1 cellular context compared by ENCODE assay signal in genomic region chr10:3095373-3096139, GRCh38.
TF ChIP-seq lines count a peak whose summit lies in the region.

No MANE protein-coding gene starts in this region.

TF ChIP-seq in HepG2, 621 proteins besides CTCF, POLR2A, EP300 and RAD21 (continued from another document and continues in another):
- 0 out of 2 replicates have a peak, but pooled peaks have one; percentile 29 for TF ChIP-seq NCOR1 (IDR thresholded peaks at IDR 0.05; ENCODE audit: borderline replicate concordance, low read length)
- no peak for TF ChIP-seq CC2D1A (CRISPR knock-in tag; IDR thresholded peaks at IDR 0.05)
- TF ChIP-seq HMG20B (CRISPR knock-in tag; conservative IDR thresholded peaks at IDR 0.05) = no peak
- no peak for TF ChIP-seq ZNF205 (CRISPR knock-in tag; IDR thresholded peaks at IDR 0.05)
- no peak for TF ChIP-seq RORA (CRISPR knock-in tag; IDR thresholded peaks at IDR 0.05)
- TF ChIP-seq ZBTB21 (CRISPR knock-in tag; IDR thresholded peaks at IDR 0.05) = 0 out of 2 replicates have a peak, but pooled peaks have one; percentile 15
- TF ChIP-seq ATF3 (CRISPR knock-in tag; IDR thresholded peaks at IDR 0.05) = no peak
- TF ChIP-seq ZFAT (CRISPR knock-in tag; conservative IDR thresholded peaks at IDR 0.05) = no peak
- TF ChIP-seq RERE (CRISPR knock-in tag; IDR thresholded peaks at IDR 0.05; ENCODE audit: low read depth) = no peak
- no peak for TF ChIP-seq FOXP4 (CRISPR knock-in tag; IDR thresholded peaks at IDR 0.05)
- TF ChIP-seq TAF1 (CRISPR knock-in tag; IDR thresholded peaks at IDR 0.05) = no peak
- TF ChIP-seq ZNF598 (CRISPR knock-in tag; IDR thresholded peaks at IDR 0.05; ENCODE audit: borderline replicate concordance) = no peak
- no peak for TF ChIP-seq GMEB1 (CRISPR knock-in tag; IDR thresholded peaks at IDR 0.05; ENCODE audit: borderline replicate concordance)
- no peak for TF ChIP-seq ZNF253 (CRISPR knock-in tag; IDR thresholded peaks at IDR 0.05; ENCODE audit: borderline replicate concordance)
- TF ChIP-seq IKZF1 (IDR thresholded peaks at IDR 0.05) = no peak
- no peak for TF ChIP-seq STAT6 (CRISPR knock-in tag; IDR thresholded peaks at IDR 0.05; ENCODE audit: borderline replicate concordance)
- no peak for TF ChIP-seq TBX3 (IDR thresholded peaks at IDR 0.05; ENCODE audit: borderline replicate concordance)
- no peak; a peak in 1 of 4 replicates for TF ChIP-seq MAFK (conservative IDR thresholded peaks at IDR 0.05 in 1 of 2, IDR thresholded peaks at IDR 0.05 in 1 of 2; ENCODE audit: low read length in 2 of 2)
- TF ChIP-seq NPAS2 (CRISPR knock-in tag; IDR thresholded peaks at IDR 0.05; ENCODE audit: borderline replicate concordance) = no peak
- no peak for TF ChIP-seq CHD2 (IDR thresholded peaks at IDR 0.05; ENCODE audit: low read depth, low read length)
- no peak for TF ChIP-seq NCOA1 (CRISPR knock-in tag; IDR thresholded peaks at IDR 0.05)
- TF ChIP-seq SMAD1 (CRISPR knock-in tag; IDR thresholded peaks at IDR 0.05; ENCODE audit: borderline replicate concordance, low read depth) = no peak
- TF ChIP-seq XRCC5 (optimal IDR thresholded peaks at IDR 0.05; ENCODE audit: low read length) = no peak
- no peak for TF ChIP-seq POLR2AphosphoS2 (IDR thresholded peaks at IDR 0.05; ENCODE audit: low read depth, low read length)
- no peak for TF ChIP-seq AKNA (CRISPR knock-in tag; IDR thresholded peaks at IDR 0.05; ENCODE audit: borderline replicate concordance)
- no peak for TF ChIP-seq NFRKB (IDR thresholded peaks at IDR 0.05)
- no peak for TF ChIP-seq ZMAT3 (CRISPR knock-in tag; conservative IDR thresholded peaks at IDR 0.05)
- no peak for TF ChIP-seq SP140L (CRISPR knock-in tag; IDR thresholded peaks at IDR 0.05; ENCODE audit: borderline replicate concordance)
- TF ChIP-seq JARID2 (CRISPR knock-in tag; IDR thresholded peaks at IDR 0.05; ENCODE audit: insufficient replicate concordance) = no peak
- TF ChIP-seq JUN (CRISPR knock-in tag; IDR thresholded peaks at IDR 0.05) = 0 out of 2 replicates have a peak, but pooled peaks have one; percentile 60
- no peak for TF ChIP-seq GABPB1 (CRISPR knock-in tag; IDR thresholded peaks at IDR 0.05)
- peak; percentile 74 for TF ChIP-seq NFE2L2 (IDR thresholded peaks at IDR 0.05; ENCODE audit: low read length)
- no peak for TF ChIP-seq TRIM22 (IDR thresholded peaks at IDR 0.05)
- no peak for TF ChIP-seq ZSCAN9 (CRISPR knock-in tag; IDR thresholded peaks at IDR 0.05; ENCODE audit: borderline replicate concordance)
- TF ChIP-seq FOXA1 (IDR thresholded peaks at IDR 0.05) = no peak
- TF ChIP-seq FOXA1 (CRISPR knock-in tag; IDR thresholded peaks at IDR 0.05) = peak; percentile 71
- TF ChIP-seq BCL6 (CRISPR knock-in tag; IDR thresholded peaks at IDR 0.05) = peak; percentile 66
- no peak for TF ChIP-seq SRF (IDR thresholded peaks at IDR 0.05; ENCODE audit: low read depth, low read length)
- no peak for TF ChIP-seq ZNF558 (CRISPR knock-in tag; IDR thresholded peaks at IDR 0.05; ENCODE audit: borderline replicate concordance)
- no peak for TF ChIP-seq RFXAP (CRISPR knock-in tag; IDR thresholded peaks at IDR 0.05; ENCODE audit: borderline replicate concordance)
- TF ChIP-seq HBP1 (CRISPR knock-in tag; IDR thresholded peaks at IDR 0.05; ENCODE audit: low read depth) = no peak
- no peak for TF ChIP-seq ARHGAP35 (CRISPR knock-in tag; IDR thresholded peaks at IDR 0.05; ENCODE audit: borderline replicate concordance)
- TF ChIP-seq ZNF20 (CRISPR knock-in tag; IDR thresholded peaks at IDR 0.05) = no peak
- no peak for TF ChIP-seq ELF3 (CRISPR knock-in tag; IDR thresholded peaks at IDR 0.05)
